27 cellular contexts compared by ENCODE assay signal in genomic region chr6:776394-777041, GRCh38.
"Had no signal": no experiment of that assay in that cellular context is flagged by ENCODE, and none has a peak within 500 bp of the region (broad histone marks: within the 10 kb centered on the region; RNA-seq: fewer than 3 reads in every experiment).

No MANE protein-coding gene starts in this region.

- H3K4me3 Mint-ChIP-seq: immature natural killer cell; naive thymus-derived CD8-positive, alpha-beta T cell; nephron; neural crest cell; stimulated activated memory B cell treated with anti-CD40 and anti-IgM and Interleukin-4, amounts not matched to agents 10 μg/mL and 1 μg/mL and 100 μg/mL, for 72 hours; stimulated activated naive CD8-positive, alpha-beta T cell treated with anti-CD3 and anti-CD28 coated beads, Interleukin-15, amount 100 ng/mL, for 72 hours; type B pancreatic cell had no signal

- H3K27ac ChIP-seq: left ventricle myocardium inferior, neutrophil, parathyroid adenoma, right atrium auricular region, right lobe of liver, tibial nerve had no signal

- H3K4me3 ChIP-seq: left ventricle myocardium inferior, right atrium auricular region, right lobe of liver, smooth muscle cell, tibial nerve had no signal

- DNase-seq: hypothalamus; immature natural killer cell; kidney; left colon; left ventricle myocardium inferior; mammary epithelial cell; mesenchymal stem cell; naive thymus-derived CD8-positive, alpha-beta T cell; occipital lobe; right lobe of liver; stimulated activated CD4-positive, alpha-beta T cell treated with anti-CD3 and anti-CD28 coated beads, Interleukin-1b, Interleukin-23, amount 100 ng/mL, for 48 hours; stimulated activated CD4-positive, alpha-beta T cell treated with anti-CD3 and anti-CD28 coated beads, Interleukin-2, amount 100 ng/mL, for 48 hours; stimulated activated CD4-positive, alpha-beta T cell treated with anti-CD3 and anti-CD28 coated beads, Interleukin-4, amount 100 ng/mL, for 4 hours; stimulated activated CD8-positive, alpha-beta memory T cell treated with anti-CD3 and anti-CD28 coated beads, Interleukin-4, amount 100 ng/mL, for 48 hours; stimulated activated naive CD4-positive, alpha-beta T cell treated with Interleukin-2 at 50 U/mL for 16 hours; stimulated activated naive CD8-positive, alpha-beta T cell treated with anti-CD3 and anti-CD28 coated beads, Interleukin-15, amount 100 ng/mL, for 72 hours; substantia nigra had no signal

- H3K27ac Mint-ChIP-seq: immature natural killer cell; naive thymus-derived CD8-positive, alpha-beta T cell; nephron; progenitor cell of endocrine pancreas; stimulated activated memory B cell treated with anti-CD40 and anti-IgM and Interleukin-4, amounts not matched to agents 10 μg/mL and 1 μg/mL and 100 μg/mL, for 72 hours; type B pancreatic cell had no signal

- H3K36me3 ChIP-seq: left ventricle myocardium inferior, neutrophil, right atrium auricular region, right lobe of liver, tibial nerve had no signal

- H3K36me3 Mint-ChIP-seq: immature natural killer cell; stimulated activated memory B cell treated with anti-CD40 and anti-IgM and Interleukin-4, amounts not matched to agents 10 μg/mL and 1 μg/mL and 100 μg/mL, for 72 hours; type B pancreatic cell had no signal

- H2AFZ ChIP-seq: parathyroid adenoma had no signal

- H3K4me1 ChIP-seq: left ventricle myocardium inferior, parathyroid adenoma, right atrium auricular region, right lobe of liver, tibial nerve had no signal

- H3K4me2 ChIP-seq: smooth muscle cell had no signal

- H3K4me1 Mint-ChIP-seq: immature natural killer cell; neural crest cell; stimulated activated memory B cell treated with anti-CD40 and anti-IgM and Interleukin-4, amounts not matched to agents 10 μg/mL and 1 μg/mL and 100 μg/mL, for 72 hours; stimulated activated naive CD8-positive, alpha-beta T cell treated with anti-CD3 and anti-CD28 coated beads, Interleukin-15, amount 100 ng/mL, for 72 hours had no signal

- H3K79me2 ChIP-seq: parathyroid adenoma had no signal

- H3K27me3 ChIP-seq: right atrium auricular region, right lobe of liver, tibial nerve had no signal

- ATAC-seq: left colon; naive thymus-derived CD8-positive, alpha-beta T cell; stimulated activated memory B cell treated with anti-CD40 and anti-IgM and Interleukin-4, amounts not matched to agents 10 μg/mL and 1 μg/mL and 100 μg/mL, for 72 hours; stimulated activated naive CD8-positive, alpha-beta T cell treated with anti-CD3 and anti-CD28 coated beads, Interleukin-15, amount 100 ng/mL, for 72 hours had no signal

- H3K9me3 ChIP-seq: neutrophil, right atrium auricular region, right lobe of liver had no signal

- H3K9me3 Mint-ChIP-seq: immature natural killer cell; neural crest cell; stimulated activated naive CD8-positive, alpha-beta T cell treated with anti-CD3 and anti-CD28 coated beads, Interleukin-15, amount 100 ng/mL, for 72 hours; type B pancreatic cell had no signal
